34 cellular contexts compared by ENCODE assay signal in the genomic region with DNA sequence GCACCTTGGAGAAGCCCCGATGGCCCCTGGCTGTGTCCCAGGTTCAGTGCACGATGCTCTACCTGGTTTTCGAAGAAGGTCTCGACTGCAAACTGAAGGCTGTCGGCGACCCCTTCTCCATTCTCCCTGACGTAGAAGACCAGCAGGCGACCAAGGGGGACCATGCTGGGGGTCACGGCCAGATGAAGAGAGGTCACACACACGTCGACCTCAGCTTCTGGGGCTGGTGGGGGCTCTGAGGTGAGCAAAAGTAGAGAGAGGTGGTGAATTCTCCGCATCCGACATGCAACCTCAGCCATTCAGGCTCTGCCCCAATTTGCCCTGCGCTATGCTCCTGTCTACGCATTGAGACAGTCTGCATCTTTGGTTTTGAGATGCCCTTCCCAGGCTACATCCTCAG. TPM values are rescaled to one million over a fixed set of nuclear protein-coding genes. Genes with fewer than 3 reads are reported as not detected.
"Had no signal": no experiment of that assay in that cellular context is flagged by ENCODE, and none has a peak within 500 bp of the region (broad histone marks: within the 10 kb centered on the region; RNA-seq: fewer than 3 reads in every experiment).

No MANE protein-coding gene starts in this region.

- H3K36me3 ChIP-seq: MG63 had no signal

- H3K4me3 ChIP-seq: MG63 had no signal

- H3K9me3 ChIP-seq: MG63 had no signal

- DNase-seq: Karpas-422, Kasumi-1, MG63, MM.1S, MV-4-11, NCI-H1048, NCI-H1092, NCI-H1092 treated with DMSO at 0.1 percent for 48 hours, NCI-H1105, NCI-H1105 treated with DMSO at 0.1 percent for 48 hours, NCI-H1417, NCI-H1417 treated with DMSO at 0.1 percent for 48 hours, NCI-H1436, NCI-H1436 treated with DMSO at 0.1 percent for 48 hours, NCI-H1694, NCI-H1694 treated with DMSO at 0.1 percent for 48 hours, NCI-H187, NCI-H187 treated with DMSO at 0.1 percent for 48 hours, NCI-H1930, NCI-H2029, NCI-H2029 treated with DMSO at 0.1 percent for 48 hours, NCI-H2081, NCI-H2081 treated with DMSO at 0.1 percent for 48 hours, NCI-H2107, NCI-H2171, NCI-H2171 treated with DMSO at 0.1 percent for 48 hours, NCI-H2227 treated with DMSO at 0.1 percent for 48 hours, NCI-H226, NCI-H345, NCI-H446, NCI-H446 treated with DMSO at 0.1 percent for 48 hours, NCI-H510A had no signal

- H3K27ac ChIP-seq: KMS-11 had no signal

RNA-seq across cellular contexts. Expression of gene CPAMD8, which starts 49.3 kb away (rescaled TPM):
- total RNA-seq: M059J had no signal
